ENCODE assay signal across 8 cellular contexts in genomic region chr3:71583569-71584215, GRCh38. TPM values are rescaled to one million over a fixed set of nuclear protein-coding genes. Genes with fewer than 3 reads are reported as not detected.
DNase-seq lines count a peak whose midpoint lies in the region; ATAC-seq and TF ChIP-seq lines count a peak whose summit lies in the region.

Gene FOXP1, minus strand, starts transcription at chr3:71583728. Its CDS starts 385,347 bp downstream, at chr3:71198381.

- DNase-seq in COR-L47 (lab: John Stamatoyannopoulos, UW), result peak; percentile 61
- no peak for DNase-seq in HFF-Myc (ENCODE audit: extremely low read depth, low read depth)
- DNase-seq in NCI-H526 (lab: John Stamatoyannopoulos, UW), result peak; percentile 29 to 82
- peak; percentile 60 to 66 for DNase-seq in activated CD4-positive, alpha-beta T cell treated with anti-CD3 and anti-CD28 coated beads, Interleukin-2, amount 50 U/mL, for 4 hours
- DNase-seq in dermis microvascular lymphatic vessel endothelial cell (ENCODE audit: low read depth in 2 of 2), result peak; percentile 89 to 94
- peak; percentile 73 to 92 for DNase-seq in left lung
- peak; percentile 56 to 64 for DNase-seq in stimulated activated CD4-positive, alpha-beta T cell treated with anti-CD3 and anti-CD28 coated beads, Interleukin-1b, Interleukin-23, amount 100 ng/mL, for 4 hours (ENCODE audit: low read depth in 2 of 2)

- TF ChIP-seq CTCF in HFF-Myc (IDR thresholded peaks at IDR 0.05; ENCODE audit: low read depth, low read length, missing control alignments) (no peak), left lung (IDR thresholded peaks at IDR 0.05) (no peak)

- H3K27ac ChIP-seq in left lung, result peak within 1 kb of the TSS; percentile 95 to 98

- ATAC-seq in left lung (peak; percentile 63), HG03342 (IDR thresholded peaks at IDR 0.05; ENCODE audit: unreplicated experiment) (no peak)

- H3K4me3 ChIP-seq in HFF-Myc (replicated peaks; ENCODE audit: low read depth, low read length) (peak within 1 kb of the TSS; percentile 63), left lung (peak within 1 kb of the TSS; percentile 77 to 86)

- H3K9me3 ChIP-seq in left lung, result no peaks in the 10 kb centered on the region

- peaks cover 6 to 49% of the 10 kb centered on the region in 2 donors for H3K4me1 ChIP-seq in left lung

- no peaks in the 10 kb centered on the region for H3K36me3 ChIP-seq in left lung

- intact Hi-C loops in left lung (cut with DNase I), result loop anchor here in 1 of 2 donors (10.0 kb wide), 1 partner anchor 269 kb away; no protein-coding TSS in a partner anchor

- no peaks in the 10 kb centered on the region for H3K27me3 ChIP-seq in left lung

RNA-seq across cellular contexts. Expression of gene FOXP1, which starts in this region (rescaled TPM):
- 56.7 and 80.3 TPM in 2 replicates for total RNA-seq in dermis microvascular lymphatic vessel endothelial cell
- 100 to 1,000 TPM in 1 of 2 donors, 10 to 100 TPM in 1; 95.1 to 107 TPM for total RNA-seq in left lung
